Comparison of ENCODE assay signal across 8 cellular contexts in genomic region chr1:149928388-149928724, GRCh38. TPM values are rescaled to one million over a fixed set of nuclear protein-coding genes. Genes with fewer than 3 reads are reported as not detected.
DNase-seq lines count a peak whose midpoint lies in the region; ATAC-seq and TF ChIP-seq lines count a peak whose summit lies in the region.

No MANE protein-coding gene starts in this region.

- H3K27ac Mint-ChIP-seq in activated CD8-positive, alpha-beta memory T cell treated with anti-CD3 and anti-CD28 coated beads, Interleukin-2, amount 10 ng/mL, durations not matched to agents 7 days and 5 days, result peak overlapping the region; percentile 94

- H3K9me3 ChIP-seq in left lung (no peaks in the 10 kb centered on the region), thymus (ENCODE audit: control insufficient read depth) (no peaks in the 10 kb centered on the region)

- H3K4me1 ChIP-seq in left lung (peaks cover 7 to 57% of the 10 kb centered on the region in 2 donors), thymus (ENCODE audit: control insufficient read depth, insufficient read depth, low read length) (peaks cover 12% of the 10 kb centered on the region)

- H3K36me3 Mint-ChIP-seq in activated CD8-positive, alpha-beta memory T cell treated with anti-CD3 and anti-CD28 coated beads, Interleukin-2, amount 10 ng/mL, durations not matched to agents 7 days and 5 days, result peaks cover 35% of the 10 kb centered on the region

- CTCF ChIA-PET in activated CD8-positive, alpha-beta memory T cell treated with anti-CD3 and anti-CD28 coated beads, Interleukin-2, amount 10 ng/mL, durations not matched to agents 7 days and 5 days (lab: Charles Lee), result interaction anchor here (1.0 to 1.9 kb wide), 5 partner anchors 28 to 259 kb away, joined by 4 to 10 read pairs (median 5); a partner anchor contains a TSS

- TF ChIP-seq CTCF in left lung (IDR thresholded peaks at IDR 0.05), result no peak

- H3K4me3 ChIP-seq in left lung, result peak overlapping the region; percentile 80 to 89
- H3K4me3 ChIP-seq in thymus (ENCODE audit: low read length), result peak overlapping the region; percentile 60

- H3K36me3 ChIP-seq in left lung (peaks cover 0 to 33% of the 10 kb centered on the region in 2 donors), thymus (ENCODE audit: control insufficient read depth, insufficient read depth) (peaks cover 30% of the 10 kb centered on the region)

- H3K27ac ChIP-seq in adipose tissue (ENCODE audit: low read depth, low read length) (peak overlapping the region; percentile 60), left lung (peak overlapping the region; percentile 96 to 98), thymus (ENCODE audit: low read depth) (peak overlapping the region; percentile 99)

- peak overlapping the region; percentile 100 for H3K4me3 Mint-ChIP-seq in activated CD8-positive, alpha-beta memory T cell treated with anti-CD3 and anti-CD28 coated beads, Interleukin-2, amount 10 ng/mL, durations not matched to agents 7 days and 5 days

- H3K27me3 ChIP-seq in left lung, result no peaks in the 10 kb centered on the region
- H3K27me3 ChIP-seq in thymus (ENCODE audit: control insufficient read depth, insufficient read depth), result no peaks in the 10 kb centered on the region

- no peaks in the 10 kb centered on the region for H3K9me3 Mint-ChIP-seq in activated CD8-positive, alpha-beta memory T cell treated with anti-CD3 and anti-CD28 coated beads, Interleukin-2, amount 10 ng/mL, durations not matched to agents 7 days and 5 days (ENCODE audit: low read depth)

- DNase-seq in activated CD8-positive, alpha-beta memory T cell treated with anti-CD3 and anti-CD28 coated beads, Interleukin-2, amount 10 ng/mL, durations not matched to agents 7 days and 5 days, result no peak
- no peak for DNase-seq in activated CD8-positive, alpha-beta memory T cell treated with anti-CD3 and anti-CD28 coated beads for 24 hours
- DNase-seq in left lung, result no peak
- DNase-seq in NCI-H1105 (lab: John Stamatoyannopoulos, UW), result no peak
- DNase-seq in EL, result no peak
- DNase-seq in anterior cingulate cortex (lab: John Stamatoyannopoulos, UW), result no peak

- ATAC-seq in activated CD8-positive, alpha-beta memory T cell treated with anti-CD3 and anti-CD28 coated beads, Interleukin-2, amount 10 ng/mL, durations not matched to agents 7 days and 5 days, result no peak
- no peak for ATAC-seq in left lung

- whole genome bisulfite sequencing in adipose tissue, 3 donors, result 0 to 3% (median 0%) methylated on average over 1 of the region's 1 CpG
- 3% methylated on average over 1 of the region's 1 CpG for WGBS in thymus

- peaks cover 60% of the 10 kb centered on the region for H3K4me1 Mint-ChIP-seq in activated CD8-positive, alpha-beta memory T cell treated with anti-CD3 and anti-CD28 coated beads, Interleukin-2, amount 10 ng/mL, durations not matched to agents 7 days and 5 days

- no peaks in the 10 kb centered on the region for H3K27me3 Mint-ChIP-seq in activated CD8-positive, alpha-beta memory T cell treated with anti-CD3 and anti-CD28 coated beads, Interleukin-2, amount 10 ng/mL, durations not matched to agents 7 days and 5 days

- intact Hi-C loops in left lung (cut with DNase I), result no loop called here

RNA-seq across cellular contexts. Expression of gene SF3B4, which starts 0.8 kb away (rescaled TPM):
- total RNA-seq in activated CD8-positive, alpha-beta memory T cell treated with anti-CD3 and anti-CD28 coated beads, Interleukin-2, amount 10 ng/mL, durations not matched to agents 7 days and 5 days, result 100 to 1,000 TPM in 1 of 2 experiments, 10 to 100 TPM in 1; 79.4 to 109 TPM
- polyA plus RNA-seq in adipose tissue (10 to 100 TPM; 13.0 to 34.8 (median 23.6) TPM), thymus (28.6 TPM)
- total RNA-seq in left lung, result 10 to 100 TPM; 39.4 to 54.0 TPM

RNA-seq across cellular contexts. Expression of gene MTMR11, which starts 8.3 kb away (rescaled TPM):
- total RNA-seq in activated CD8-positive, alpha-beta memory T cell treated with anti-CD3 and anti-CD28 coated beads, Interleukin-2, amount 10 ng/mL, durations not matched to agents 7 days and 5 days, result 1 to 10 TPM; 2.0 to 2.9 TPM
- polyA plus RNA-seq in adipose tissue (1 to 10 TPM; 1.4 to 7.3 (median 2.1) TPM), thymus (2.7 TPM)
- 10 to 100 TPM; 12.7 to 18.0 TPM for total RNA-seq in left lung

RNA-seq across cellular contexts. Expression of gene SV2A, which starts 10.7 kb away (rescaled TPM):
- 10 to 100 TPM; 15.8 to 17.1 TPM for total RNA-seq in activated CD8-positive, alpha-beta memory T cell treated with anti-CD3 and anti-CD28 coated beads, Interleukin-2, amount 10 ng/mL, durations not matched to agents 7 days and 5 days
- polyA plus RNA-seq in adipose tissue (under 1 TPM; 0.33 to 0.94 (median 0.45) TPM), thymus (2.0 TPM)
- 1 to 10 TPM; 3.3 to 3.4 TPM for total RNA-seq in left lung

RNA-seq across cellular contexts. Expression of gene BOLA1, which starts 29.0 kb away (rescaled TPM):
- 10 to 100 TPM; 24.4 to 28.6 TPM for total RNA-seq in activated CD8-positive, alpha-beta memory T cell treated with anti-CD3 and anti-CD28 coated beads, Interleukin-2, amount 10 ng/mL, durations not matched to agents 7 days and 5 days
- polyA plus RNA-seq in adipose tissue (10 to 100 TPM; 19.7 to 23.5 (median 21.7) TPM), thymus (44.7 TPM)
- 10 to 100 TPM; 11.4 to 13.1 TPM for total RNA-seq in left lung
